17 cellular contexts compared by ENCODE assay signal in the genomic region with DNA sequence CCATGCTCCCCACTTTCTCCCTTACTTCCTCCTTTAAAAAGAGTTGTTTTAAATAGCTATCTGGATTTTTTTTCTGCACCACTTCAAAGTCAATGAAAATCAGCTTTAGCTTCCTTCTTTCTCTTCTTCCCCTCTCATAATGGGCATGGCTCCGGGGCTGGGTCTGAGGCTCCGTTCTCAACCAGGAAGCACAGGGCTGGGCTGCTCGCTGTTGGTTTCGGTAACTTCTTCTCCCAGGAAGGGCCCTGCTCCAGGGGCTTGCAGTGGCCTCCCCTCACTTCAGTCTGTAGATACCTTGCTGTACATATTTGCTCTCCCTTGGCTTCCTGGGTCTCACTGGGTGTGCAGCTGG. TPM values are rescaled to one million over a fixed set of nuclear protein-coding genes. Genes with fewer than 3 reads are reported as not detected.
DNase-seq lines count a peak whose midpoint lies in the region; ATAC-seq and TF ChIP-seq lines count a peak whose summit lies in the region.
"Had no signal": no experiment of that assay in that cellular context is flagged by ENCODE, and none has a peak within 500 bp of the region (broad histone marks: within the 10 kb centered on the region; RNA-seq: fewer than 3 reads in every experiment).

No MANE protein-coding gene starts in this region.

- WGBS in transverse colon (ENCODE audit: low coverage in 1 of 2), 2 donors = 38 to 43% methylated on average over 2 to 4 of the region's 4 CpGs

- H3K36me3 ChIP-seq in Peyer's patch (no peaks in the 10 kb centered on the region), transverse colon (no peaks in the 10 kb centered on the region)

- no peak for TF ChIP-seq EP300 in transverse colon (IDR thresholded peaks at IDR 0.05; ENCODE audit: low read depth)

- H3K36me3 Mint-ChIP-seq in activated naive CD4-positive, alpha-beta T cell treated with anti-CD3 and anti-CD28 coated beads, Interleukin-2, amount 50 U/mL, for 24 hours = no peaks in the 10 kb centered on the region
- H3K36me3 Mint-ChIP-seq in activated naive CD4-positive, alpha-beta T cell treated with anti-CD3 and anti-CD28 coated beads for 36 hours (ENCODE audit: low read depth) = peaks cover 2% of the 10 kb centered on the region
- H3K36me3 Mint-ChIP-seq: IgD-negative memory B cell; natural killer cell treated with Interleukin-12 subunit alpha and Interleukin-12 subunit beta and Interleukin-15 and Interleukin-18, amount 100 ng/mL, for 72 hours had no signal

- no peaks in the 10 kb centered on the region for H3K27me3 ChIP-seq in Peyer's patch
- no peaks in the 10 kb centered on the region for H3K27me3 ChIP-seq in transverse colon
- H3K27me3 ChIP-seq: body of pancreas had no signal

- intact Hi-C loops in activated naive CD4-positive, alpha-beta T cell treated with anti-CD3 and anti-CD28 coated beads for 36 hours (cut with micrococcal nuclease) = loop anchor here (1.0 kb wide), 1 partner anchor 40 kb away; no protein-coding TSS in a partner anchor
- intact Hi-C loops in transverse colon (cut with DNase I; ENCODE audit: low total_unique reads) = no loop called here

- TF ChIP-seq POLR2A in Peyer's patch (IDR thresholded peaks at IDR 0.05) (no peak), transverse colon (IDR thresholded peaks at IDR 0.05) (no peak)

- no peaks in the 10 kb centered on the region for H3K9me3 ChIP-seq in Peyer's patch
- H3K9me3 ChIP-seq in transverse colon = no peaks in the 10 kb centered on the region
- H3K9me3 ChIP-seq: body of pancreas had no signal

- no peaks in the 10 kb centered on the region for H3K9me3 Mint-ChIP-seq in activated naive CD4-positive, alpha-beta T cell treated with anti-CD3 and anti-CD28 coated beads, Interleukin-2, amount 50 U/mL, for 24 hours
- H3K9me3 Mint-ChIP-seq in activated naive CD4-positive, alpha-beta T cell treated with anti-CD3 and anti-CD28 coated beads for 36 hours = no peaks in the 10 kb centered on the region
- H3K9me3 Mint-ChIP-seq: GM23338; IgD-negative memory B cell; natural killer cell treated with Interleukin-12 subunit alpha and Interleukin-12 subunit beta and Interleukin-15 and Interleukin-18, amount 100 ng/mL, for 72 hours; stimulated activated effector memory CD8-positive, alpha-beta T cell treated with anti-CD3 and anti-CD28 coated beads, Interleukin-12 subunit alpha, Interleukin-12 subunit beta, amount 100 ng/mL, for 72 hours had no signal

- in situ Hi-C loops in transverse colon (cut with MboI; ENCODE audit: low pct_ligation_motif_present in 1 of 4, low pct_unique_long_range_greater_than_20kb in 1 of 4, low sequenced_read_pairs in 3 of 4) = no loop called here

- H3K4me1 ChIP-seq in Peyer's patch (peaks cover 0 to 75% (median 0%) of the 10 kb centered on the region in 4 donors), transverse colon (peaks cover 47 to 97% (median 75%) of the 10 kb centered on the region in 4 donors)
- H3K4me1 ChIP-seq: body of pancreas had no signal

- H3K4me1 Mint-ChIP-seq in activated naive CD4-positive, alpha-beta T cell treated with anti-CD3 and anti-CD28 coated beads, Interleukin-2, amount 50 U/mL, for 24 hours = peaks cover 15% of the 10 kb centered on the region
- peaks cover 44% of the 10 kb centered on the region for H3K4me1 Mint-ChIP-seq in activated naive CD4-positive, alpha-beta T cell treated with anti-CD3 and anti-CD28 coated beads for 36 hours (ENCODE audit: low read depth)

- no peak overlapping the region for H3K4me3 ChIP-seq in Peyer's patch
- no peak overlapping the region for H3K4me3 ChIP-seq in transverse colon
- H3K4me3 ChIP-seq: body of pancreas, GM23338 had no signal

- peak overlapping the region; percentile 69 for H3K27ac Mint-ChIP-seq in activated naive CD4-positive, alpha-beta T cell treated with anti-CD3 and anti-CD28 coated beads, Interleukin-2, amount 50 U/mL, for 24 hours
- no peak overlapping the region for H3K27ac Mint-ChIP-seq in activated naive CD4-positive, alpha-beta T cell treated with anti-CD3 and anti-CD28 coated beads for 36 hours
- H3K27ac Mint-ChIP-seq: GM23338; IgD-negative memory B cell; natural killer cell treated with Interleukin-12 subunit alpha and Interleukin-12 subunit beta and Interleukin-15 and Interleukin-18, amount 100 ng/mL, for 72 hours; stimulated activated effector memory CD8-positive, alpha-beta T cell treated with anti-CD3 and anti-CD28 coated beads, Interleukin-12 subunit alpha, Interleukin-12 subunit beta, amount 100 ng/mL, for 72 hours had no signal

- no peak for DNase-seq in activated naive CD4-positive, alpha-beta T cell treated with anti-CD3 and anti-CD28 coated beads for 36 hours
- DNase-seq in Peyer's patch (peak in 2 of 3 donors; percentile 53 to 60), globus pallidus (ENCODE audit: low spot score) (peak; percentile 26), transverse colon (peak; percentile 37), NK-92 (lab: John Stamatoyannopoulos, UW; ENCODE audit: unreplicated experiment) (no peak)
- DNase-seq: activated CD4-positive, alpha-beta T cell treated with anti-CD3 and anti-CD28 coated beads, Interleukin-2, amount 50 U/mL, for 4 hours; NCI-H226; RPMI8226 had no signal

- H3K4me3 Mint-ChIP-seq in activated naive CD4-positive, alpha-beta T cell treated with anti-CD3 and anti-CD28 coated beads, Interleukin-2, amount 50 U/mL, for 24 hours = peak overlapping the region; percentile 70
- H3K4me3 Mint-ChIP-seq in activated naive CD4-positive, alpha-beta T cell treated with anti-CD3 and anti-CD28 coated beads for 36 hours = no peak overlapping the region
- H3K4me3 Mint-ChIP-seq: GM23338; IgD-negative memory B cell; natural killer cell treated with Interleukin-12 subunit alpha and Interleukin-12 subunit beta and Interleukin-15 and Interleukin-18, amount 100 ng/mL, for 72 hours; stimulated activated effector memory CD8-positive, alpha-beta T cell treated with anti-CD3 and anti-CD28 coated beads, Interleukin-12 subunit alpha, Interleukin-12 subunit beta, amount 100 ng/mL, for 72 hours had no signal

- ATAC-seq in GM21619 (IDR thresholded peaks at IDR 0.05; ENCODE audit: unreplicated experiment) (no peak), GM18907 (IDR thresholded peaks at IDR 0.05; ENCODE audit: unreplicated experiment) (no peak)
- ATAC-seq: body of pancreas; esophagus mucosa; GM23338; natural killer cell treated with Interleukin-12 subunit alpha and Interleukin-12 subunit beta and Interleukin-15 and Interleukin-18, amount 100 ng/mL, for 72 hours; stimulated activated effector memory CD8-positive, alpha-beta T cell treated with anti-CD3 and anti-CD28 coated beads, Interleukin-12 subunit alpha, Interleukin-12 subunit beta, amount 100 ng/mL, for 72 hours had no signal

- no peak for TF ChIP-seq CTCF in Peyer's patch (IDR thresholded peaks at IDR 0.05)
- TF ChIP-seq CTCF in transverse colon (IDR thresholded peaks at IDR 0.05) = no peak

- no peaks in the 10 kb centered on the region for H3K27me3 Mint-ChIP-seq in activated naive CD4-positive, alpha-beta T cell treated with anti-CD3 and anti-CD28 coated beads, Interleukin-2, amount 50 U/mL, for 24 hours
- H3K27me3 Mint-ChIP-seq in activated naive CD4-positive, alpha-beta T cell treated with anti-CD3 and anti-CD28 coated beads for 36 hours (ENCODE audit: low read depth) = no peaks in the 10 kb centered on the region
- H3K27me3 Mint-ChIP-seq: natural killer cell treated with Interleukin-12 subunit alpha and Interleukin-12 subunit beta and Interleukin-15 and Interleukin-18, amount 100 ng/mL, for 72 hours had no signal

- no peak overlapping the region for H3K27ac ChIP-seq in Peyer's patch
- peak overlapping the region; percentile 82 to 89 (median 87) for H3K27ac ChIP-seq in transverse colon
- H3K27ac ChIP-seq: body of pancreas had no signal

- CTCF ChIA-PET in activated naive CD4-positive, alpha-beta T cell treated with anti-CD3 and anti-CD28 coated beads for 36 hours (lab: Charles Lee) = interaction anchor here (1.4 kb wide), 1 partner anchor 102 kb away, joined by 3 read pairs; no protein-coding TSS in a partner anchor

RNA-seq across cellular contexts. Expression of gene MICAL2, which starts 23.8 kb away (rescaled TPM):
- total RNA-seq in activated naive CD4-positive, alpha-beta T cell treated with anti-CD3 and anti-CD28 coated beads for 36 hours = 10 to 100 TPM; 48.7 to 54.6 TPM
- total RNA-seq in Peyer's patch (100 to 1,000 TPM; 109 to 197 (median 183) TPM), transverse colon (100 to 1,000 TPM; 309 to 483 (median 316) TPM)

Comparison
In these comparisons a context has a peak if more than half of its experiments do, and no peak if none do; other contexts are left out.
1. DNase-seq: peak in Peyer's patch (2 of 3), globus pallidus (single experiment) and transverse colon (single experiment); none in activated naive CD4-positive, alpha-beta T cell treated with anti-CD3 and anti-CD28 coated beads for 36 hours (single experiment) and NK-92 (single experiment).
2. H3K27ac ChIP-seq: peak in transverse colon (4 of 4); none in Peyer's patch (0 of 4).